Comparison of ENCODE assay signal across 19 cellular contexts in the genomic region with DNA sequence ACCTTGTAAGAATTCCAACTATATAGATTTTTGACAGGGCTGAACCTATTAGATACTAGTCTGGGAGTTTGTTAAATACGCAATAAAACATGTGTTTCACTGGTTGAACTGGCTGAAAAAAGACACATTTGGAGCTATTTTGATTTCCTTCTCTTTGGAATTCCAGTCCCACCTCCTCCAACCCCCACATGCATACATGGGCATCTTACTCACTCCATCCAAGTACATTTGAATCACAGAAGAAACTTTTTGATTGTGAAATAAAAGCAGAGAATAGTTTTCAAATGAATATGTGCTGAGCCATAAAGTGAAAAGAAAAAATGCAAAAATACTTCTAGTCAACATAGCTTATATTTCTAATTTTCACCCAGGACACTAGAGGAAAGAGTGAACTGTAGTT. TPM values are rescaled to one million over a fixed set of nuclear protein-coding genes. Genes with fewer than 3 reads are reported as not detected.
DNase-seq lines count a peak whose midpoint lies in the region; ATAC-seq and TF ChIP-seq lines count a peak whose summit lies in the region.
"Had no signal": no experiment of that assay in that cellular context is flagged by ENCODE, and none has a peak within 500 bp of the region (broad histone marks: within the 10 kb centered on the region; RNA-seq: fewer than 3 reads in every experiment).

No MANE protein-coding gene starts in this region.

- H3K27ac ChIP-seq in RWPE1 (peak overlapping the region; percentile 90), substantia nigra (ENCODE audit: low read depth, low read length, poor library complexity, severe bottlenecking) (no peak overlapping the region)
- H3K27ac ChIP-seq: Peyer's patch, prostate gland had no signal

- no peak overlapping the region for H3K27ac Mint-ChIP-seq in activated CD4-positive, alpha-beta T cell treated with anti-CD3 and anti-CD28 coated beads, Interleukin-2, amount 10 ng/mL, durations not matched to agents 24 days and 14 days
- H3K27ac Mint-ChIP-seq: activated CD4-positive, alpha-beta T cell treated with anti-CD3 and anti-CD28 coated beads, Interleukin-2, amount 10 ng/mL, durations not matched to agents 7 days and 5 days; CD4-positive, CD25-positive, alpha-beta regulatory T cell; stimulated activated memory B cell treated with anti-CD40 and anti-IgM and Interleukin-4, amounts not matched to agents 10 μg/mL and 1 μg/mL and 100 μg/mL, for 72 hours; T-helper 17 cell had no signal

- intact Hi-C loops in activated CD4-positive, alpha-beta T cell treated with anti-CD3 and anti-CD28 coated beads, Interleukin-2, amount 10 ng/mL, durations not matched to agents 24 days and 14 days (cut with micrococcal nuclease), result no loop called here

- H3K4me1 Mint-ChIP-seq in activated CD4-positive, alpha-beta T cell treated with anti-CD3 and anti-CD28 coated beads, Interleukin-2, amount 10 ng/mL, durations not matched to agents 24 days and 14 days, result no peaks in the 10 kb centered on the region
- H3K4me1 Mint-ChIP-seq: activated CD4-positive, alpha-beta T cell treated with anti-CD3 and anti-CD28 coated beads, Interleukin-2, amount 10 ng/mL, durations not matched to agents 7 days and 5 days; CD4-positive, CD25-positive, alpha-beta regulatory T cell; stimulated activated memory B cell treated with anti-CD40 and anti-IgM and Interleukin-4, amounts not matched to agents 10 μg/mL and 1 μg/mL and 100 μg/mL, for 72 hours had no signal

- CTCF ChIA-PET in BJ (lab: Yijun Ruan, JAX) (interaction anchor here (1.0 kb wide), 1 partner anchor 313 kb away, joined by 3 read pairs; no protein-coding TSS in a partner anchor), RWPE1 (lab: Yijun Ruan, JAX) (interaction anchor here (0.7 kb wide), 1 partner anchor 52 kb away, joined by 3 read pairs; no protein-coding TSS in a partner anchor)

- TF ChIP-seq CTCF in BJ (IDR thresholded peaks at IDR 0.05; ENCODE audit: insufficient read depth, low read depth, low read length), result no peak
- TF ChIP-seq CTCF in RWPE1 (conservative IDR thresholded peaks at IDR 0.05; ENCODE audit: low read depth), result no peak
- no peak for TF ChIP-seq CTCF in epithelial cell of proximal tubule (conservative IDR thresholded peaks at IDR 0.05; ENCODE audit: low read depth, low read length)
- no peak for TF ChIP-seq CTCF in omental fat pad (IDR thresholded peaks at IDR 0.05)

- POLR2A ChIA-PET in BJ (lab: Charles Lee), result interaction anchor here (1.3 kb wide), 1 partner anchor 38 kb away, joined by 6 read pairs; no protein-coding TSS in a partner anchor
- POLR2A ChIA-PET in RWPE1 (lab: Yijun Ruan, JAX; ENCODE audit: low non-redundant PET), result no interaction called here

- no peaks in the 10 kb centered on the region for H3K36me3 Mint-ChIP-seq in activated CD4-positive, alpha-beta T cell treated with anti-CD3 and anti-CD28 coated beads, Interleukin-2, amount 10 ng/mL, durations not matched to agents 24 days and 14 days (ENCODE audit: low read depth)
- H3K36me3 Mint-ChIP-seq: CD4-positive, CD25-positive, alpha-beta regulatory T cell; stimulated activated memory B cell treated with anti-CD40 and anti-IgM and Interleukin-4, amounts not matched to agents 10 μg/mL and 1 μg/mL and 100 μg/mL, for 72 hours had no signal

- no peaks in the 10 kb centered on the region for H3K27me3 Mint-ChIP-seq in activated CD4-positive, alpha-beta T cell treated with anti-CD3 and anti-CD28 coated beads, Interleukin-2, amount 10 ng/mL, durations not matched to agents 24 days and 14 days
- H3K27me3 Mint-ChIP-seq: activated CD4-positive, alpha-beta T cell treated with anti-CD3 and anti-CD28 coated beads, Interleukin-2, amount 10 ng/mL, durations not matched to agents 7 days and 5 days; CD4-positive, CD25-positive, alpha-beta regulatory T cell; stimulated activated memory B cell treated with anti-CD40 and anti-IgM and Interleukin-4, amounts not matched to agents 10 μg/mL and 1 μg/mL and 100 μg/mL, for 72 hours; T-helper 17 cell had no signal

- H3K27me3 ChIP-seq in BJ (ENCODE audit: control insufficient read depth, insufficient read depth, low read length), result no peaks in the 10 kb centered on the region
- H3K27me3 ChIP-seq: Peyer's patch had no signal

- no peaks in the 10 kb centered on the region for H3K9me3 Mint-ChIP-seq in activated CD4-positive, alpha-beta T cell treated with anti-CD3 and anti-CD28 coated beads, Interleukin-2, amount 10 ng/mL, durations not matched to agents 24 days and 14 days
- H3K9me3 Mint-ChIP-seq: activated CD4-positive, alpha-beta T cell treated with anti-CD3 and anti-CD28 coated beads, Interleukin-2, amount 10 ng/mL, durations not matched to agents 7 days and 5 days; CD4-positive, CD25-positive, alpha-beta regulatory T cell; stimulated activated memory B cell treated with anti-CD40 and anti-IgM and Interleukin-4, amounts not matched to agents 10 μg/mL and 1 μg/mL and 100 μg/mL, for 72 hours had no signal

- no peaks in the 10 kb centered on the region for H3K36me3 ChIP-seq in BJ (ENCODE audit: control insufficient read depth, insufficient read depth, low read length)
- H3K36me3 ChIP-seq: Peyer's patch, prostate gland had no signal

- DNase-seq in BJ (ENCODE audit: low read depth) (peak; percentile 91), RWPE1 (ENCODE audit: low spot score) (peak; percentile 85), epithelial cell of proximal tubule (ENCODE audit: low read depth) (peak; percentile 61), omental fat pad (ENCODE audit: low spot score) (no peak), substantia nigra (lab: John Stamatoyannopoulos, UW) (no peak)
- DNase-seq in activated CD4-positive, alpha-beta T cell treated with anti-CD3 and anti-CD28 coated beads, Interleukin-2, amount 10 ng/mL, durations not matched to agents 24 days and 14 days, result no peak
- no peak for DNase-seq in stimulated activated CD4-positive, alpha-beta T cell treated with anti-CD3 and anti-CD28 coated beads, Interleukin-2, amount 100 ng/mL, for 24 hours
- DNase-seq: activated CD4-positive, alpha-beta T cell treated with anti-CD3 and anti-CD28 coated beads, Interleukin-2, amount 10 ng/mL, durations not matched to agents 7 days and 5 days; aorta; CD4-positive, CD25-positive, alpha-beta regulatory T cell; GDM1; NCI-H1436; NCI-H524 treated with DMSO at 0.1 percent for 48 hours; Peyer's patch; stimulated activated CD4-positive, alpha-beta T cell treated with anti-CD3 and anti-CD28 coated beads, Interleukin-4, amount 100 ng/mL, for 1 hour; T-helper 17 cell had no signal

- no peak overlapping the region for H3K4me3 Mint-ChIP-seq in activated CD4-positive, alpha-beta T cell treated with anti-CD3 and anti-CD28 coated beads, Interleukin-2, amount 10 ng/mL, durations not matched to agents 24 days and 14 days
- H3K4me3 Mint-ChIP-seq: activated CD4-positive, alpha-beta T cell treated with anti-CD3 and anti-CD28 coated beads, Interleukin-2, amount 10 ng/mL, durations not matched to agents 7 days and 5 days; CD4-positive, CD25-positive, alpha-beta regulatory T cell; stimulated activated memory B cell treated with anti-CD40 and anti-IgM and Interleukin-4, amounts not matched to agents 10 μg/mL and 1 μg/mL and 100 μg/mL, for 72 hours; T-helper 17 cell had no signal

- peak; percentile 89 for ATAC-seq in omental fat pad (ENCODE audit: low FRiP score)
- ATAC-seq in HG03095 (IDR thresholded peaks at IDR 0.05; ENCODE audit: unreplicated experiment), result no peak
- ATAC-seq: stimulated activated memory B cell treated with anti-CD40 and anti-IgM and Interleukin-4, amounts not matched to agents 10 μg/mL and 1 μg/mL and 100 μg/mL, for 72 hours; T-helper 17 cell had no signal

- H3K4me3 ChIP-seq in BJ (ENCODE audit: low read depth, low read length) (no peak overlapping the region), epithelial cell of proximal tubule (ENCODE audit: low read depth, low read length) (no peak overlapping the region)
- H3K4me3 ChIP-seq: Peyer's patch, prostate gland had no signal

RNA-seq across cellular contexts. Expression of gene STXBP5, which starts 33.9 kb away (rescaled TPM):
- 21.0 and 35.7 TPM in 2 replicates for polyA plus RNA-seq in BJ (2011; rRNA removed)
- 50.3 and 56.6 TPM in 2 replicates for polyA minus RNA-seq in BJ (2011; rRNA and poly(A)+ RNA removed)
- 16.3 and 20.4 TPM in 2 replicates for total RNA-seq in epithelial cell of proximal tubule
- 10 to 100 TPM; 19.7 to 37.2 (median 22.6) TPM for total RNA-seq in omental fat pad
- total RNA-seq in activated CD4-positive, alpha-beta T cell treated with anti-CD3 and anti-CD28 coated beads, Interleukin-2, amount 10 ng/mL, durations not matched to agents 24 days and 14 days, result 28.6 and 29.5 TPM in 2 replicates

Comparison
In these comparisons a context has a peak if more than half of its experiments do, and no peak if none do; other contexts are left out.
1. DNase-seq: peak in BJ (single experiment), RWPE1 (single experiment) and epithelial cell of proximal tubule (single experiment); none in omental fat pad (single experiment), activated CD4-positive, alpha-beta T cell treated with anti-CD3 and anti-CD28 coated beads, Interleukin-2, amount 10 ng/mL, durations not matched to agents 24 days and 14 days (single experiment), substantia nigra (0 of 49) and stimulated activated CD4-positive, alpha-beta T cell treated with anti-CD3 and anti-CD28 coated beads, Interleukin-2, amount 100 ng/mL, for 24 hours (0 of 2).